Comparison of ENCODE assay signal across 8 cellular contexts in the genomic region with DNA sequence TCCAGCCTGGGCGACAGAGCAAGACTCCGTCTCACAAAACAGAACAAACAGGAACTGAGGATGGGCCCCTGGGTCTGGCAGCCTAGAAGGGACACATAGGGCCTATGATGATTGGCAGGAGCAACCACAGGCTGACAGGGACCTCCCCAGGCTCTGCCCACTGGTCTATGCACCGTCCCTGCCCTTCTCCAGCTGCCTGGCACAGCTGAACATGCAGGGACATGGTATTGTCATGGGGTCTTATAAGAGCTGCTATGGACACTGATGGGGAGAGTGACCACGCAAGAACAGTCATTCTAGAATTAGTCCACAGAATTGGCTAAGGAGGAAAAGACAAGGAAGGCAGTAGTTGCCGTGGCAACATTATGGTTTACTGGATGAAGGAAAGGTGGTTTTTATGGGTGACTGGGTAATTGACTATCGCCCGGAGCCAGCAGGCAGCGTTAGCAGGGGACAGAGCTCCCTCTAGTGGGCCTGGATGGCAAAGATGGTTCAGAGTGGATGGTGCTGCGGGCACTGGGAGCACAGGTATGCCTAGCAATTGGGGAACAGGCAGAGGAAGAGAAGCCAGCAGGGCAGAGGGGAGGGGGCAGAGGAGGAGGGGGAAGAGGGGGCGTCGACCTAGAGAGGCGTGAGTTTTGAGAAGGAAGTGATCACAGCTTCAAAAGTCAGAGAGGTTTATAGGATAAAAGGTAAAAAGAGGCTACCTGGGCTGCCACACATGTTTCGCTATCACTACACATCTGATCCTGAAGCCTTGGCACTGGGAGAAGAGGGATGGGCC. TPM values are rescaled to one million over a fixed set of nuclear protein-coding genes. Genes with fewer than 3 reads are reported as not detected.
A peak's percentile ranks its signal among the peaks of the same experiment; 100 is the strongest.
DNase-seq lines count a peak whose midpoint lies in the region; ATAC-seq, FAIRE-seq and TF ChIP-seq lines count a peak whose summit lies in the region.

No MANE protein-coding gene starts in this region.

- H3K36me3 ChIP-seq in SJSA1 (no peaks in the 10 kb centered on the region), aorta (ENCODE audit: control insufficient read depth in 1 of 2, insufficient read depth in 2 of 2, low read length in 1 of 2) (no peaks in the 10 kb centered on the region)

- no peak overlapping the region for H3K27ac Mint-ChIP-seq in glutamatergic neuron (ENCODE audit: unreplicated experiment)

- intact Hi-C loops in posterior vena cava (cut with DNase I) (no loop called here), aorta (cut with DNase I) (loop anchor here in 1 of 2 donors (5.0 kb wide), 1 partner anchor 185 kb away; no protein-coding TSS in a partner anchor)

- peak; percentile 6 for FAIRE-seq in H54 (lab: Jason Lieb, UNC)

- H3K27me3 ChIP-seq in SJSA1 (replicated peaks) (0 out of 2 replicates have a peak, but pooled peaks cover 3% of the 10 kb centered on the region), aorta (ENCODE audit: control insufficient read depth in 1 of 2, insufficient read depth in 2 of 2, low read length in 1 of 2) (no peaks in the 10 kb centered on the region)

- no peak overlapping the region for H3K4me3 ChIP-seq in SJSA1
- H3K4me3 ChIP-seq in aorta (ENCODE audit: low read length in 2 of 2), result no peak overlapping the region

- WGBS in aorta, 2 donors, result 22% methylated on average over 13 of the region's 13 CpGs

- peak; percentile 82 for ATAC-seq in aorta (ENCODE audit: low FRiP score)

- H3K9me3 ChIP-seq in SJSA1 (replicated peaks) (no peaks in the 10 kb centered on the region), aorta (ENCODE audit: control insufficient read depth, low read length) (no peaks in the 10 kb centered on the region)

- no peak overlapping the region for H3K27ac ChIP-seq in SJSA1
- no peak overlapping the region for H3K27ac ChIP-seq in aorta (ENCODE audit: low read depth in 1 of 2, low read length in 2 of 2)

- H3K9me3 Mint-ChIP-seq in glutamatergic neuron (ENCODE audit: unreplicated experiment), result no peaks in the 10 kb centered on the region

- TF ChIP-seq CTCF in glutamatergic neuron (IDR thresholded peaks at IDR 0.05; ENCODE audit: partially characterized antibody, unreplicated experiment), result peak; percentile 79

- TF ChIP-seq POLR2A in H54 (IDR thresholded peaks at IDR 0.05; ENCODE audit: low read depth, low read length), result no peak

- no peak overlapping the region for H3K4me3 Mint-ChIP-seq in glutamatergic neuron (ENCODE audit: unreplicated experiment)

- H3K27me3 Mint-ChIP-seq in glutamatergic neuron (ENCODE audit: unreplicated experiment), result peaks cover 2% of the 10 kb centered on the region

- no peaks in the 10 kb centered on the region for H3K36me3 Mint-ChIP-seq in glutamatergic neuron (ENCODE audit: unreplicated experiment)

- DNase-seq in DMS53 treated with DMSO at 0.1 percent for 48 hours (lab: John Stamatoyannopoulos, UW; ENCODE audit: unreplicated experiment), result peak; percentile 75
- peak; percentile 75 for DNase-seq in H54 (ENCODE audit: insufficient read length, low spot score)
- DNase-seq in NCI-H1092 treated with DMSO at 0.1 percent for 48 hours (lab: John Stamatoyannopoulos, UW), result peak; percentile 81
- DNase-seq in SJSA1 (ENCODE audit: low read depth in 1 of 2, low spot score in 2 of 2), result peak; percentile 64 to 76
- peak; percentile 93 for DNase-seq in activated effector memory CD4-positive, alpha-beta T cell treated with anti-CD3 and anti-CD28 coated beads, Interleukin-2, amount 50 U/mL, for 16 hours
- DNase-seq in glutamatergic neuron, result peak; percentile 91
- peak; percentile 91 for DNase-seq in posterior vena cava (ENCODE audit: low spot score)
- peak; percentile 79 to 91 for DNase-seq in aorta

- H3K4me1 ChIP-seq in SJSA1 (replicated peaks), result no peaks in the 10 kb centered on the region
- no peaks in the 10 kb centered on the region for H3K4me1 ChIP-seq in aorta (ENCODE audit: control insufficient read depth in 1 of 2, insufficient read depth in 2 of 2, low read length in 2 of 2)

- no peaks in the 10 kb centered on the region for H3K4me1 Mint-ChIP-seq in glutamatergic neuron (ENCODE audit: low read depth, unreplicated experiment)

RNA-seq across cellular contexts. Expression of a gene that starts 7.8 kb away (rescaled TPM):
- 5.2 and 10.3 TPM in 2 replicates for total RNA-seq in SJSA1 (2014; rRNA removed; shearing (Covaris generic))
- total RNA-seq in glutamatergic neuron (ENCODE audit: unreplicated experiment), result 0.61 TPM
- total RNA-seq in posterior vena cava, result 10 to 100 TPM; 33.0 to 38.2 TPM
- total RNA-seq in aorta, result 10 to 100 TPM; 56.6 to 58.3 TPM
- polyA plus RNA-seq in aorta, result 10 to 100 TPM in 1 of 2 donors, 1 to 10 TPM in 1; 9.4 to 16.9 TPM

RNA-seq across cellular contexts. Expression of a gene that starts 49.4 kb away (rescaled TPM):
- total RNA-seq in SJSA1 (2014; rRNA removed; shearing (Covaris generic)), result 21.8 and 25.6 TPM in 2 replicates
- not detected for total RNA-seq in glutamatergic neuron (ENCODE audit: unreplicated experiment)
- total RNA-seq in posterior vena cava, result 100 to 1,000 TPM in 1 of 2 donors, 10 to 100 TPM in 1; 77.3 to 240 TPM
- 100 to 1,000 TPM in 1 of 2 donors, 10 to 100 TPM in 1; 57.1 to 693 TPM for total RNA-seq in aorta
- 100 to 1,000 TPM in 1 of 2 donors, 10 to 100 TPM in 1; 71.5 to 137 TPM for polyA plus RNA-seq in aorta

RNA-seq across cellular contexts. Expression of a gene that starts 57.6 kb away (rescaled TPM):
- total RNA-seq in SJSA1 (2014; rRNA removed; shearing (Covaris generic)), result not detected in 2 replicates
- total RNA-seq in glutamatergic neuron (ENCODE audit: unreplicated experiment), result not detected
- total RNA-seq in posterior vena cava, result under 1 TPM in 1 of 2 donors, not detected in 1; 0.05 TPM
- total RNA-seq in aorta, result not detected
- polyA plus RNA-seq in aorta, result 1 to 10 TPM in 1 of 2 donors, not detected in 1; 1.6 TPM

Comparison
In these comparisons a context has a peak if more than half of its experiments do, and no peak if none do; other contexts are left out.
1. RNA of a gene that starts 49.4 kb away (total RNA-seq): 57.1 to 693 TPM in aorta, 77.3 to 240 TPM in posterior vena cava and 21.8 to 25.6 TPM in SJSA1; not detected in glutamatergic neuron (single experiment); every median in the first group is over 10 times any median in the second.
2. Peak in every context shown above with its lines, with median percentiles within 50 percentile points of each other: DNase-seq.